10 cellular contexts compared by ENCODE assay signal in genomic region chr15:70319466-70319865, GRCh38.
A peak's percentile ranks its signal among the peaks of the same experiment; 100 is the strongest.
DNase-seq lines count a peak whose midpoint lies in the region; ATAC-seq and TF ChIP-seq lines count a peak whose summit lies in the region.
"Had no signal": no experiment of that assay in that cellular context is flagged by ENCODE, and none has a peak within 500 bp of the region (broad histone marks: within the 10 kb centered on the region; RNA-seq: fewer than 3 reads in every experiment).

No MANE protein-coding gene starts in this region.

- TF ChIP-seq CTCF in Loucy (conservative IDR thresholded peaks at IDR 0.05; ENCODE audit: low read length) (no peak), osteoblast (IDR thresholded peaks at IDR 0.05; ENCODE audit: extremely low read depth, low read depth, low read length) (no peak), tibial artery (IDR thresholded peaks at IDR 0.05) (no peak)

- H4K20me1 ChIP-seq in Loucy (ENCODE audit: insufficient read depth, low read length, poor library complexity, severe bottlenecking), result no peaks in the 10 kb centered on the region
- no peaks in the 10 kb centered on the region for H4K20me1 ChIP-seq in osteoblast (ENCODE audit: insufficient read depth, low read length)

- no peak overlapping the region for H3K9ac ChIP-seq in Loucy (ENCODE audit: low read depth, low read length, poor library complexity, severe bottlenecking)

- no peaks in the 10 kb centered on the region for H3K9me2 ChIP-seq in Loucy (replicated peaks; ENCODE audit: low read depth, low read length)

- H3K27me3 ChIP-seq in Loucy (ENCODE audit: insufficient read depth, low read length, poor library complexity, severe bottlenecking) (no peaks in the 10 kb centered on the region), osteoblast (ENCODE audit: insufficient read depth, low read length) (no peaks in the 10 kb centered on the region), tibial artery (no peaks in the 10 kb centered on the region)

- H3K36me3 ChIP-seq in Loucy (ENCODE audit: insufficient read depth, low read length) (no peaks in the 10 kb centered on the region), osteoblast (ENCODE audit: insufficient read depth, low read length) (no peaks in the 10 kb centered on the region), tibial artery (no peaks in the 10 kb centered on the region)

- H3F3A ChIP-seq in Loucy (ENCODE audit: low read depth), result no peaks in the 10 kb centered on the region

- H3K79me2 ChIP-seq in Loucy (ENCODE audit: insufficient read depth, low read length), result no peaks in the 10 kb centered on the region
- no peaks in the 10 kb centered on the region for H3K79me2 ChIP-seq in osteoblast (ENCODE audit: insufficient read depth, low read length)

- H2AFZ ChIP-seq in Loucy (ENCODE audit: low read length), result 0 out of 2 replicates have a peak overlapping the region, but pooled peaks have one; percentile 48
- no peak overlapping the region for H2AFZ ChIP-seq in osteoblast (ENCODE audit: low read length)

- intact Hi-C loops in left ventricle myocardium superior (cut with micrococcal nuclease) (no loop called here), tibial artery (cut with DNase I; ENCODE audit: low total_unique reads) (no loop called here)

- no peak overlapping the region for H3K4me2 ChIP-seq in Loucy (ENCODE audit: low read depth, low read length, poor library complexity, severe bottlenecking)
- peak overlapping the region; percentile 45 for H3K4me2 ChIP-seq in osteoblast (ENCODE audit: insufficient read depth, low read length)

- peak overlapping the region; percentile 72 for H3K27ac ChIP-seq in osteoblast (ENCODE audit: low read depth, low read length)
- H3K27ac ChIP-seq in tibial artery, result no peak overlapping the region

- H3K4me1 ChIP-seq in Loucy (ENCODE audit: insufficient read depth, low read length, poor library complexity, severe bottlenecking) (peaks cover 18% of the 10 kb centered on the region), osteoblast (ENCODE audit: insufficient read depth, low read length) (peaks cover 49% of the 10 kb centered on the region), tibial artery (peaks cover 0 to 43% (median 31%) of the 10 kb centered on the region in 4 donors)

- H3K4me3 ChIP-seq in Loucy (ENCODE audit: low read length, poor library complexity, severe bottlenecking) (no peak overlapping the region), osteoblast (ENCODE audit: insufficient read depth, low read length) (no peak overlapping the region), tibial artery (no peak overlapping the region)

- no peaks in the 10 kb centered on the region for H3K9me3 ChIP-seq in Loucy (ENCODE audit: insufficient read depth, low read depth, low read length)
- no peaks in the 10 kb centered on the region for H3K9me3 ChIP-seq in osteoblast (ENCODE audit: low read depth, low read length)
- no peaks in the 10 kb centered on the region for H3K9me3 ChIP-seq in tibial artery

- DNase-seq in osteoblast (ENCODE audit: insufficient read length, low spot score, missing footprints) (no peak), left ventricle myocardium superior (no peak), tibial artery (no peak), NCI-H510A (lab: John Stamatoyannopoulos, UW) (no peak)
- no peak for DNase-seq in activated naive CD4-positive, alpha-beta T cell treated with anti-CD3 and anti-CD28 coated beads, Interleukin-2, amount 50 U/mL, for 16 hours
- DNase-seq: activated CD8-positive, alpha-beta memory T cell treated with anti-CD3 and anti-CD28 coated beads, Interleukin-2, amount 10 ng/mL, durations not matched to agents 7 days and 5 days; NCI-H1105 treated with DMSO at 0.1 percent for 48 hours had no signal

- peak; percentile 86 for ATAC-seq in GM18867 (IDR thresholded peaks at IDR 0.05; ENCODE audit: unreplicated experiment)
- peak; percentile 78 for ATAC-seq in HG02588 (IDR thresholded peaks at IDR 0.05; ENCODE audit: unreplicated experiment)
- ATAC-seq in left ventricle myocardium superior, result no peak
- ATAC-seq: activated CD8-positive, alpha-beta memory T cell treated with anti-CD3 and anti-CD28 coated beads, Interleukin-2, amount 10 ng/mL, durations not matched to agents 7 days and 5 days had no signal
